ENCODE assay signal across 9 cellular contexts in genomic region chr12:40224439-40225291, GRCh38. TPM values are rescaled to one million over a fixed set of nuclear protein-coding genes. Genes with fewer than 3 reads are reported as not detected.
DNase-seq lines count a peak whose midpoint lies in the region; ATAC-seq and TF ChIP-seq lines count a peak whose summit lies in the region.
"Had no signal": no experiment of that assay in that cellular context is flagged by ENCODE, and none has a peak within 500 bp of the region (broad histone marks: within the 10 kb centered on the region; RNA-seq: fewer than 3 reads in every experiment).

Gene LRRK2 (plus strand): TSS chr12:40224997. CDS start chr12:40225132, 135 bp downstream.

- H3K9me3 Mint-ChIP-seq in naive thymus-derived CD4-positive, alpha-beta T cell: peaks cover 0 to 30% (median 3%) of the 10 kb centered on the region in 11 donors

- no peaks in the 10 kb centered on the region for H3K36me3 ChIP-seq in naive thymus-derived CD4-positive, alpha-beta T cell (ENCODE audit: control insufficient read depth in 2 of 3, insufficient read depth in 3 of 3, low read length in 3 of 3)

- ATAC-seq in HG02840 (IDR thresholded peaks at IDR 0.05; ENCODE audit: low FRiP score, unreplicated experiment): peak; percentile 49
- peak; percentile 84 for ATAC-seq in naive thymus-derived CD4-positive, alpha-beta T cell

- no peaks in the 10 kb centered on the region for H3K9me3 ChIP-seq in naive thymus-derived CD4-positive, alpha-beta T cell (ENCODE audit: control insufficient read depth in 2 of 3, low read length in 3 of 3)

- peaks cover 0 to 13% (median 9%) of the 10 kb centered on the region in 7 donors for H3K4me1 Mint-ChIP-seq in naive thymus-derived CD4-positive, alpha-beta T cell

- peak within 1 kb of the TSS; percentile 62 for H3K4me3 ChIP-seq in fibroblast of mammary gland (ENCODE audit: control insufficient read depth, low read depth, low read length)
- no peak within 1 kb of the TSS for H3K4me3 ChIP-seq in naive thymus-derived CD4-positive, alpha-beta T cell (ENCODE audit: low read length)

- DNase-seq in NCI-H2081 (lab: John Stamatoyannopoulos, UW): peak; percentile 41 to 68
- DNase-seq in NCI-H2081 treated with DMSO at 0.1 percent for 48 hours (lab: John Stamatoyannopoulos, UW): no peak
- peak; percentile 56 for DNase-seq in NCI-H69 (lab: John Stamatoyannopoulos, UW)
- DNase-seq in activated T-cell treated with anti-CD3 and anti-CD28 coated beads, Interleukin-2, amount 50 U/mL, for 48 hours: peak; percentile 41 to 54
- peak; percentile 67 for DNase-seq in fibroblast of mammary gland (ENCODE audit: low read depth)
- DNase-seq in naive thymus-derived CD4-positive, alpha-beta T cell: peak in 5 of 9 donors; percentile 1 to 36 (median 3)
- DNase-seq: DND-41 had no signal

- no peak within 1 kb of the TSS for H3K27ac Mint-ChIP-seq in naive thymus-derived CD4-positive, alpha-beta T cell

- CTCF ChIA-PET in naive thymus-derived CD4-positive, alpha-beta T cell (lab: Charles Lee): no interaction called here

- POLR2A ChIA-PET in naive thymus-derived CD4-positive, alpha-beta T cell (lab: Charles Lee): no interaction called here

- H3K27me3 Mint-ChIP-seq in naive thymus-derived CD4-positive, alpha-beta T cell: peaks cover 52 to 63% (median 58%) of the 10 kb centered on the region in 5 donors

- peak within 1 kb of the TSS in 9 of 10 donors; percentile 36 to 62 (median 53) for H3K4me3 Mint-ChIP-seq in naive thymus-derived CD4-positive, alpha-beta T cell

- no peaks in the 10 kb centered on the region for H3K4me1 ChIP-seq in naive thymus-derived CD4-positive, alpha-beta T cell (ENCODE audit: control insufficient read depth in 2 of 2, insufficient read depth in 2 of 2, low read length in 2 of 2)

- TF ChIP-seq CTCF in fibroblast of mammary gland (conservative IDR thresholded peaks at IDR 0.05; ENCODE audit: control insufficient read depth, insufficient read depth, low read depth, low read length): no peak

- peaks cover 0 to 3% (median 0%) of the 10 kb centered on the region in 5 donors for H3K36me3 Mint-ChIP-seq in naive thymus-derived CD4-positive, alpha-beta T cell

- H3K27ac ChIP-seq in naive thymus-derived CD4-positive, alpha-beta T cell (ENCODE audit: low read depth, low read length): no peak within 1 kb of the TSS
- H3K27ac ChIP-seq in temporal lobe (ENCODE audit: low read depth, low read length): peak within 1 kb of the TSS; percentile 82

- H3K27me3 ChIP-seq in naive thymus-derived CD4-positive, alpha-beta T cell (ENCODE audit: control insufficient read depth in 2 of 2, insufficient read depth in 2 of 2, low read length in 2 of 2): peaks cover 0 to 4% of the 10 kb centered on the region in 2 donors

- intact Hi-C loops in naive thymus-derived CD4-positive, alpha-beta T cell (cut with micrococcal nuclease): loop anchor here in 1 of 2 donors (2.0 kb wide), 1 partner anchor 72 kb away; no protein-coding TSS in a partner anchor

RNA-seq across cellular contexts. Expression of gene LRRK2, which starts in this region (rescaled TPM):
- 10 to 100 TPM in 1 of 5 experiments, 1 to 10 TPM in 1, under 1 TPM in 2, not detected in 1; 0.16 to 32.2 (median 2.1) TPM for total RNA-seq in naive thymus-derived CD4-positive, alpha-beta T cell
- polyA plus RNA-seq in naive thymus-derived CD4-positive, alpha-beta T cell: not detected
- 7.6 TPM for total RNA-seq in temporal lobe
